ENCODE assay signal across 8 cellular contexts in the genomic region with DNA sequence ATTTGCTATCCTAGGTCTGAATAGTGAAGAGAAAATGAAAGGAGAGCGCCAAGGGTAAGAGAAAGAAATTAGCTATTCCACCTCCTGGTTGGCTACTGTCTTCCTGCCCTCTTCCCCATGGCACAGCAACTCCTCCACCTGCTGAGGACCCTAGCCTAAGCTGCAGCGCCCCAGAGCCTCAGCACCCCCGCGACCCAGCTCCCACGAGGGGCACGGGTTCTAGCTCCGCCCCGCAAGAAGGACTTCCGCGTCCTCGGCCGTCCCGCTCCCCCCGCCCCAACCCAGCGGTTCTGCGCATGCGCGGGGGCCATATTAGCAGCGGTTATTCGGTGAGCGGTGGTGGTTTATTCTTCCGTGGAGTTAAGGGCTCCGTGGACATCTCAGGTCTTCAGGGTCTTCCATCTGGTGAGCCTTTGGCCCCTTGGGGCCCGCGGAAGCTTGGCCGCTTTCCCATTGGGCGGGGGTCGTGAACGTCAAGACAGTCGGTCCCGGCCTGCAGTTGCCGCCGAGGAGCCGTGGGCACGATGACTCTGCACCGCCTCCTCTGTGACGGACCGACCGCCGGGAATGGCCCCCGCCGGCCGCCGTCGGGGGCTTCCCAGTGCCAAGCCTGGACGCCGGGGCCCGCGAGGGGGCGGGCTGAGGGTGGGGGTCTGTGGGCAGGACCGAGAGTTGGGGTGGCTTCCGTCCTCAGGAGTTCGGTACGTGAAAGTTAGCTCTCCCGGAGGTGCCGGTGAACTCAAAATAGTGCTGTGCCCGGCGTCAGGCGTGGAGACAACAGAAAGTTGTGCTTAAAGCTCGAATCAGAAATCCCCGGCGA. TPM values are rescaled to one million over a fixed set of nuclear protein-coding genes. Genes with fewer than 3 reads are reported as not detected.
DNase-seq lines count a peak whose midpoint lies in the region; ATAC-seq and TF ChIP-seq lines count a peak whose summit lies in the region.

A gene (plus strand): TSS at position 310 of the 820 bp plus-strand sequence. CDS start 1,484 bp downstream, outside the sequence.

- peak within 1 kb of the TSS; percentile 93 for H3K9ac ChIP-seq in BLaER1
- H3K9ac ChIP-seq in liver (ENCODE audit: low read depth in 1 of 2, low read length in 2 of 2) = peak within 1 kb of the TSS; percentile 98 to 100

- no peak for TF ChIP-seq RAD21 in liver (IDR thresholded peaks at IDR 0.05)

- under 1% methylated on average over 62 of the region's 62 CpGs for WGBS in liver

- peak within 1 kb of the TSS; percentile 94 for H3K27ac ChIP-seq in BLaER1
- peak within 1 kb of the TSS; percentile 96 to 98 for H3K27ac ChIP-seq in liver (ENCODE audit: low read depth in 1 of 2, low read length in 2 of 2)

- no peak for TF ChIP-seq CTCF in liver (IDR thresholded peaks at IDR 0.05; ENCODE audit: low read depth, low read length, missing input control)

- DNase-seq in GM19240 (ENCODE audit: insufficient read length, low spot score) = peak; percentile 78
- DNase-seq in NCI-H69 (lab: John Stamatoyannopoulos, UW) = peak; percentile 87
- peak; percentile 93 to 96 for DNase-seq in activated CD4-positive, alpha-beta T cell treated with anti-CD3 and anti-CD28 coated beads, Interleukin-2, amount 50 U/mL, for 24 hours (ENCODE audit: low read depth in 1 of 2, low spot score in 1 of 2)
- peak; percentile 95 for DNase-seq in stimulated activated CD4-positive, alpha-beta T cell treated with anti-CD3 and anti-CD28 coated beads, Interleukin-4, amount 100 ng/mL, for 24 hours

- H3K4me3 Mint-ChIP-seq in dendritic cell treated with granulocyte-macrophage colony-stimulating factor and Interleukin-4, amounts not matched to agents 40 ng/mL and 50 ng/mL, for 4 days = peak within 1 kb of the TSS; percentile 95

- peaks cover 36% of the 10 kb centered on the region for H3K36me3 ChIP-seq in BLaER1
- peaks cover 2 to 20% (median 18%) of the 10 kb centered on the region in 4 donors for H3K36me3 ChIP-seq in liver (ENCODE audit: control insufficient read depth in 4 of 4, insufficient read depth in 3 of 4, low read depth in 1 of 4, low read length in 3 of 4)

- peaks cover 53% of the 10 kb centered on the region for H3K36me3 Mint-ChIP-seq in dendritic cell treated with granulocyte-macrophage colony-stimulating factor and Interleukin-4, amounts not matched to agents 40 ng/mL and 50 ng/mL, for 4 days (ENCODE audit: low read depth)

- H3K27ac Mint-ChIP-seq in dendritic cell treated with granulocyte-macrophage colony-stimulating factor and Interleukin-4, amounts not matched to agents 40 ng/mL and 50 ng/mL, for 4 days = peak within 1 kb of the TSS; percentile 99

- H3K4me1 ChIP-seq in BLaER1 (peaks cover 30% of the 10 kb centered on the region), liver (ENCODE audit: control insufficient read depth in 4 of 4, insufficient read depth in 4 of 4, low read length in 3 of 4) (peaks cover 0 to 21% (median 11%) of the 10 kb centered on the region in 4 donors)

- ATAC-seq in HG03457 (IDR thresholded peaks at IDR 0.05; ENCODE audit: unreplicated experiment) = peak; percentile 48

- no peaks in the 10 kb centered on the region for H3K27me3 ChIP-seq in BLaER1
- H3K27me3 ChIP-seq in liver (ENCODE audit: control insufficient read depth in 4 of 4, insufficient read depth in 4 of 4, low read length in 3 of 4) = no peaks in the 10 kb centered on the region

- H3K4me1 Mint-ChIP-seq in dendritic cell treated with granulocyte-macrophage colony-stimulating factor and Interleukin-4, amounts not matched to agents 40 ng/mL and 50 ng/mL, for 4 days (ENCODE audit: low read depth) = peaks cover 39% of the 10 kb centered on the region

- H3K9me3 Mint-ChIP-seq in dendritic cell treated with granulocyte-macrophage colony-stimulating factor and Interleukin-4, amounts not matched to agents 40 ng/mL and 50 ng/mL, for 4 days = no peaks in the 10 kb centered on the region

- H3K4me3 ChIP-seq in BLaER1 (peak within 1 kb of the TSS; percentile 80), liver (ENCODE audit: low read depth in 1 of 3, low read length in 3 of 3) (peak within 1 kb of the TSS; percentile 90 to 98 (median 92))

- intact Hi-C loops in dendritic cell treated with granulocyte-macrophage colony-stimulating factor and Interleukin-4, amounts not matched to agents 40 ng/mL and 50 ng/mL, for 4 days (cut with micrococcal nuclease) = no loop called here

- peaks cover 31% of the 10 kb centered on the region for H4K20me1 ChIP-seq in BLaER1

- H3K4me2 ChIP-seq in BLaER1 = peak within 1 kb of the TSS; percentile 96

- no peaks in the 10 kb centered on the region for H3K9me3 ChIP-seq in BLaER1
- no peaks in the 10 kb centered on the region for H3K9me3 ChIP-seq in liver (ENCODE audit: control insufficient read depth in 4 of 4, low read length in 3 of 4)

- no peaks in the 10 kb centered on the region for H3K27me3 Mint-ChIP-seq in dendritic cell treated with granulocyte-macrophage colony-stimulating factor and Interleukin-4, amounts not matched to agents 40 ng/mL and 50 ng/mL, for 4 days

TF ChIP-seq in liver, 16 proteins besides CTCF, POLR2A, EP300 and RAD21:
- peak in 1 of 2 donors; percentile 45 for TF ChIP-seq GABPA (IDR thresholded peaks at IDR 0.05 in 1 of 2, conservative IDR thresholded peaks at IDR 0.05 in 1 of 2)
- TF ChIP-seq HNF4G (IDR thresholded peaks at IDR 0.05) = no peak
- TF ChIP-seq, protein P1, sequence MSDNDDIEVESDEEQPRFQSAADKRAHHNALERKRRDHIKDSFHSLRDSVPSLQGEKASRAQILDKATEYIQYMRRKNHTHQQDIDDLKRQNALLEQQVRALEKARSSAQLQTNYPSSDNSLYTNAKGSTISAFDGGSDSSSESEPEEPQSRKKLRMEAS (IDR thresholded peaks at IDR 0.05) = peak; percentile 34
- peak; percentile 98 for TF ChIP-seq YY1 (IDR thresholded peaks at IDR 0.05)
- TF ChIP-seq RXRA (IDR thresholded peaks at IDR 0.05) = peak in 1 of 2 donors; percentile 6
- TF ChIP-seq, protein P2, sequence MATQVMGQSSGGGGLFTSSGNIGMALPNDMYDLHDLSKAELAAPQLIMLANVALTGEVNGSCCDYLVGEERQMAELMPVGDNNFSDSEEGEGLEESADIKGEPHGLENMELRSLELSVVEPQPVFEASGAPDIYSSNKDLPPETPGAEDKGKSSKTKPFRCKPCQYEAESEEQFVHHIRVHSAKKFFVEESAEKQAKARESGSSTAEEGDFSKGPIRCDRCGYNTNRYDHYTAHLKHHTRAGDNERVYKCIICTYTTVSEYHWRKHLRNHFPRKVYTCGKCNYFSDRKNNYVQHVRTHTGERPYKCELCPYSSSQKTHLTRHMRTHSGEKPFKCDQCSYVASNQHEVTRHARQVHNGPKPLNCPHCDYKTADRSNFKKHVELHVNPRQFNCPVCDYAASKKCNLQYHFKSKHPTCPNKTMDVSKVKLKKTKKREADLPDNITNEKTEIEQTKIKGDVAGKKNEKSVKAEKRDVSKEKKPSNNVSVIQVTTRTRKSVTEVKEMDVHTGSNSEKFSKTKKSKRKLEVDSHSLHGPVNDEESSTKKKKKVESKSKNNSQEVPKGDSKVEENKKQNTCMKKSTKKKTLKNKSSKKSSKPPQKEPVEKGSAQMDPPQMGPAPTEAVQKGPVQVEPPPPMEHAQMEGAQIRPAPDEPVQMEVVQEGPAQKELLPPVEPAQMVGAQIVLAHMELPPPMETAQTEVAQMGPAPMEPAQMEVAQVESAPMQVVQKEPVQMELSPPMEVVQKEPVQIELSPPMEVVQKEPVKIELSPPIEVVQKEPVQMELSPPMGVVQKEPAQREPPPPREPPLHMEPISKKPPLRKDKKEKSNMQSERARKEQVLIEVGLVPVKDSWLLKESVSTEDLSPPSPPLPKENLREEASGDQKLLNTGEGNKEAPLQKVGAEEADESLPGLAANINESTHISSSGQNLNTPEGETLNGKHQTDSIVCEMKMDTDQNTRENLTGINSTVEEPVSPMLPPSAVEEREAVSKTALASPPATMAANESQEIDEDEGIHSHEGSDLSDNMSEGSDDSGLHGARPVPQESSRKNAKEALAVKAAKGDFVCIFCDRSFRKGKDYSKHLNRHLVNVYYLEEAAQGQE (IDR thresholded peaks at IDR 0.05) = no peak
- TF ChIP-seq, protein P3, sequence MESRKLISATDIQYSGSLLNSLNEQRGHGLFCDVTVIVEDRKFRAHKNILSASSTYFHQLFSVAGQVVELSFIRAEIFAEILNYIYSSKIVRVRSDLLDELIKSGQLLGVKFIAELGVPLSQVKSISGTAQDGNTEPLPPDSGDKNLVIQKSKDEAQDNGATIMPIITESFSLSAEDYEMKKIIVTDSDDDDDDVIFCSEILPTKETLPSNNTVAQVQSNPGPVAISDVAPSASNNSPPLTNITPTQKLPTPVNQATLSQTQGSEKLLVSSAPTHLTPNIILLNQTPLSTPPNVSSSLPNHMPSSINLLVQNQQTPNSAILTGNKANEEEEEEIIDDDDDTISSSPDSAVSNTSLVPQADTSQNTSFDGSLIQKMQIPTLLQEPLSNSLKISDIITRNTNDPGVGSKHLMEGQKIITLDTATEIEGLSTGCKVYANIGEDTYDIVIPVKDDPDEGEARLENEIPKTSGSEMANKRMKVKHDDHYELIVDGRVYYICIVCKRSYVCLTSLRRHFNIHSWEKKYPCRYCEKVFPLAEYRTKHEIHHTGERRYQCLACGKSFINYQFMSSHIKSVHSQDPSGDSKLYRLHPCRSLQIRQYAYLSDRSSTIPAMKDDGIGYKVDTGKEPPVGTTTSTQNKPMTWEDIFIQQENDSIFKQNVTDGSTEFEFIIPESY (IDR thresholded peaks at IDR 0.05) = peak; percentile 74

RNA-seq across cellular contexts. Expression of the gene that starts here (rescaled TPM):
- 100 to 1,000 TPM in 1 of 2 donors, 10 to 100 TPM in 1; 95.3 to 109 TPM for total RNA-seq in liver
- 100 to 1,000 TPM; 130 to 154 TPM for polyA plus RNA-seq in liver

Comparison
In these comparisons a context has a peak if more than half of its experiments do, and no peak if none do; other contexts are left out.
1. Peak in every context shown above with its lines: DNase-seq, ATAC-seq, H3K4me3 ChIP-seq and H3K27ac ChIP-seq.